In genomic region chr14:81886588-81886987, GRCh38 we compare ENCODE assay signal across 29 cellular contexts.
"Had no signal": no experiment of that assay in that cellular context is flagged by ENCODE, and none has a peak within 500 bp of the region (broad histone marks: within the 10 kb centered on the region; RNA-seq: fewer than 3 reads in every experiment).

No MANE protein-coding gene starts in this region.

- H3K9me3 Mint-ChIP-seq: type B pancreatic cell had no signal

- FAIRE-seq: urothelium cell line had no signal

- H3K4me3 Mint-ChIP-seq: stimulated activated effector memory CD8-positive, alpha-beta T cell treated with anti-CD3 and anti-CD28 coated beads, Interleukin-12 subunit alpha, Interleukin-12 subunit beta, amount 100 ng/mL, for 72 hours; stimulated activated memory B cell treated with anti-CD40 and anti-IgM and Interleukin-4, amounts not matched to agents 10 μg/mL and 1 μg/mL and 100 μg/mL, for 72 hours; stimulated activated naive B cell treated with anti-CD40 and anti-IgM and Interleukin-4, amounts not matched to agents 10 μg/mL and 1 μg/mL and 100 μg/mL, for 72 hours; stimulated activated naive CD8-positive, alpha-beta T cell treated with anti-CD3 and anti-CD28 coated beads, Interleukin-15, amount 100 ng/mL, for 72 hours; stimulated activated naive CD8-positive, alpha-beta T cell treated with anti-CD3 and anti-CD28 coated beads, Interleukin-15, Interleukin-2, amounts not matched to agents 100 ng/mL and 50 ng/mL, for 24 hours; type B pancreatic cell had no signal

- H3K36me3 Mint-ChIP-seq: stimulated activated effector memory CD8-positive, alpha-beta T cell treated with anti-CD3 and anti-CD28 coated beads, Interleukin-12 subunit alpha, Interleukin-12 subunit beta, amount 100 ng/mL, for 72 hours; stimulated activated memory B cell treated with anti-CD40 and anti-IgM and Interleukin-4, amounts not matched to agents 10 μg/mL and 1 μg/mL and 100 μg/mL, for 72 hours; stimulated activated naive B cell treated with anti-CD40 and anti-IgM and Interleukin-4, amounts not matched to agents 10 μg/mL and 1 μg/mL and 100 μg/mL, for 72 hours; type B pancreatic cell had no signal

- H3K4me1 Mint-ChIP-seq: stimulated activated effector memory CD8-positive, alpha-beta T cell treated with anti-CD3 and anti-CD28 coated beads, Interleukin-12 subunit alpha, Interleukin-12 subunit beta, amount 100 ng/mL, for 72 hours; stimulated activated memory B cell treated with anti-CD40 and anti-IgM and Interleukin-4, amounts not matched to agents 10 μg/mL and 1 μg/mL and 100 μg/mL, for 72 hours; stimulated activated naive B cell treated with anti-CD40 and anti-IgM and Interleukin-4, amounts not matched to agents 10 μg/mL and 1 μg/mL and 100 μg/mL, for 72 hours; stimulated activated naive CD8-positive, alpha-beta T cell treated with anti-CD3 and anti-CD28 coated beads, Interleukin-15, amount 100 ng/mL, for 72 hours had no signal

- H3K27me3 ChIP-seq: stomach, suprapubic skin, testis, thyroid gland, tibial artery, tibial nerve, transverse colon, upper lobe of left lung, upper lobe of right lung, uterus, vagina had no signal

- DNase-seq: stimulated activated CD4-positive, alpha-beta T cell treated with anti-CD3 and anti-CD28 coated beads, Interleukin-2, amount 100 ng/mL, for 48 hours; stimulated activated CD4-positive, alpha-beta T cell treated with anti-CD3 and anti-CD28 coated beads, Interleukin-4, amount 100 ng/mL, for 1 hour; stimulated activated CD4-positive, alpha-beta T cell treated with anti-CD3 and anti-CD28 coated beads, Interleukin-4, amount 100 ng/mL, for 24 hours; stimulated activated CD4-positive, alpha-beta T cell treated with anti-CD3 and anti-CD28 coated beads, Interleukin-4, amount 100 ng/mL, for 4 hours; stimulated activated CD8-positive, alpha-beta memory T cell treated with anti-CD3 and anti-CD28 coated beads, Interleukin-4, amount 100 ng/mL, for 48 hours; stimulated activated naive B cell treated with anti-CD40 and anti-IgM and Interleukin-4, amounts not matched to agents 10 μg/mL and 1 μg/mL and 100 μg/mL, for 72 hours; stimulated activated naive CD4-positive, alpha-beta T cell; stimulated activated naive CD4-positive, alpha-beta T cell treated with Interleukin-2 at 50 U/mL for 16 hours; stimulated activated naive CD8-positive, alpha-beta T cell treated with anti-CD3 and anti-CD28 coated beads, Interleukin-15, amount 100 ng/mL, for 72 hours; stimulated activated naive CD8-positive, alpha-beta T cell treated with anti-CD3 and anti-CD28 coated beads, Interleukin-15, Interleukin-2, amounts not matched to agents 100 U/mL and 50 U/mL, for 24 hours; stomach; substantia nigra; testis; thyroid gland; tibial artery; transverse colon; trophoblast cell; upper lobe of left lung; upper lobe of right lung; uterus had no signal

- H3K27me3 Mint-ChIP-seq: stimulated activated memory B cell treated with anti-CD40 and anti-IgM and Interleukin-4, amounts not matched to agents 10 μg/mL and 1 μg/mL and 100 μg/mL, for 72 hours; stimulated activated naive B cell treated with anti-CD40 and anti-IgM and Interleukin-4, amounts not matched to agents 10 μg/mL and 1 μg/mL and 100 μg/mL, for 72 hours; stimulated activated naive CD8-positive, alpha-beta T cell treated with anti-CD3 and anti-CD28 coated beads, Interleukin-15, amount 100 ng/mL, for 72 hours; stimulated activated naive CD8-positive, alpha-beta T cell treated with anti-CD3 and anti-CD28 coated beads, Interleukin-15, Interleukin-2, amounts not matched to agents 100 ng/mL and 50 ng/mL, for 24 hours; type B pancreatic cell had no signal

- H3K4me3 ChIP-seq: stomach, suprapubic skin, testis, thoracic aorta, thyroid gland, tibial artery, tibial nerve, transverse colon, upper lobe of left lung, upper lobe of right lung, uterus, vagina had no signal

- H3K27ac ChIP-seq: stomach, suprapubic skin, testis, thoracic aorta, thyroid gland, tibial artery, tibial nerve, transverse colon, upper lobe of left lung, upper lobe of right lung, uterus, vagina had no signal

- H3K27ac Mint-ChIP-seq: stimulated activated effector memory CD8-positive, alpha-beta T cell treated with anti-CD3 and anti-CD28 coated beads, Interleukin-12 subunit alpha, Interleukin-12 subunit beta, amount 100 ng/mL, for 72 hours; stimulated activated memory B cell treated with anti-CD40 and anti-IgM and Interleukin-4, amounts not matched to agents 10 μg/mL and 1 μg/mL and 100 μg/mL, for 72 hours; stimulated activated naive B cell treated with anti-CD40 and anti-IgM and Interleukin-4, amounts not matched to agents 10 μg/mL and 1 μg/mL and 100 μg/mL, for 72 hours; stimulated activated naive CD8-positive, alpha-beta T cell treated with anti-CD3 and anti-CD28 coated beads, Interleukin-15, amount 100 ng/mL, for 72 hours; stimulated activated naive CD8-positive, alpha-beta T cell treated with anti-CD3 and anti-CD28 coated beads, Interleukin-15, Interleukin-2, amounts not matched to agents 100 ng/mL and 50 ng/mL, for 24 hours; type B pancreatic cell had no signal

- H3K9me3 ChIP-seq: stomach, suprapubic skin, testis, thoracic aorta, thyroid gland, tibial artery, tibial nerve, transverse colon, upper lobe of left lung, upper lobe of right lung, uterus, vagina had no signal

- H3K4me1 ChIP-seq: stomach, suprapubic skin, testis, thyroid gland, tibial artery, tibial nerve, transverse colon, upper lobe of left lung, upper lobe of right lung, uterus, vagina had no signal

- H3K36me3 ChIP-seq: stomach, suprapubic skin, thoracic aorta, thyroid gland, tibial artery, tibial nerve, transverse colon, upper lobe of left lung, upper lobe of right lung, uterus, vagina had no signal

- ATAC-seq: stimulated activated effector memory CD8-positive, alpha-beta T cell treated with anti-CD3 and anti-CD28 coated beads, Interleukin-12 subunit alpha, Interleukin-12 subunit beta, amount 100 ng/mL, for 72 hours; stimulated activated memory B cell treated with anti-CD40 and anti-IgM and Interleukin-4, amounts not matched to agents 10 μg/mL and 1 μg/mL and 100 μg/mL, for 72 hours; stimulated activated naive B cell treated with anti-CD40 and anti-IgM and Interleukin-4, amounts not matched to agents 10 μg/mL and 1 μg/mL and 100 μg/mL, for 72 hours; stimulated activated naive CD8-positive, alpha-beta T cell treated with anti-CD3 and anti-CD28 coated beads, Interleukin-15, amount 100 ng/mL, for 72 hours; stimulated activated naive CD8-positive, alpha-beta T cell treated with anti-CD3 and anti-CD28 coated beads, Interleukin-15, Interleukin-2, amounts not matched to agents 100 U/mL and 50 U/mL, for 24 hours; upper lobe of right lung had no signal
